In genomic region chr3:48598323-48599076, GRCh38 we compare ENCODE assay signal across 11 cellular contexts. TPM values are rescaled to one million over a fixed set of nuclear protein-coding genes. Genes with fewer than 3 reads are reported as not detected.
DNase-seq lines count a peak whose midpoint lies in the region; ATAC-seq and TF ChIP-seq lines count a peak whose summit lies in the region.
"Had no signal": no experiment of that assay in that cellular context is flagged by ENCODE, and none has a peak within 500 bp of the region (broad histone marks: within the 10 kb centered on the region; RNA-seq: fewer than 3 reads in every experiment).

No MANE protein-coding gene starts in this region.

- H3K9me3 ChIP-seq in ectodermal cell (ENCODE audit: control insufficient read depth, low read length) (no peaks in the 10 kb centered on the region), mesodermal cell (ENCODE audit: control insufficient read depth, low read length) (no peaks in the 10 kb centered on the region), aorta (ENCODE audit: control insufficient read depth, low read length) (no peaks in the 10 kb centered on the region)
- H3K9me3 ChIP-seq: BE2C had no signal

- intact Hi-C loops in natural killer cell (cut with micrococcal nuclease) (no loop called here), aorta (cut with DNase I) (loop anchor here (5.0 kb wide), 2 partner anchors 39 to 41 kb away; partner anchors contain the start of genes PFKFB4 (in 1 of the 2) and SLC26A6 (in 1 of the 2))

- H3K27me3 ChIP-seq in ectodermal cell (ENCODE audit: control insufficient read depth, insufficient read depth, low read length, poor library complexity, severe bottlenecking) (peaks cover 18% of the 10 kb centered on the region), aorta (ENCODE audit: control insufficient read depth in 1 of 2, insufficient read depth in 2 of 2, low read length in 1 of 2) (no peaks in the 10 kb centered on the region)

- ATAC-seq in natural killer cell treated with Interleukin-12 subunit alpha and Interleukin-12 subunit beta and Interleukin-15 and Interleukin-18, amount 100 ng/mL, for 72 hours = no peak
- no peak for ATAC-seq in natural killer cell
- peak; percentile 74 for ATAC-seq in aorta (ENCODE audit: low FRiP score)

- H3K4me3 Mint-ChIP-seq in natural killer cell treated with Interleukin-12 subunit alpha and Interleukin-12 subunit beta and Interleukin-15 and Interleukin-18, amount 100 ng/mL, for 72 hours = no peak overlapping the region
- H3K4me3 Mint-ChIP-seq in natural killer cell = no peak overlapping the region

- H3K4me1 ChIP-seq in ectodermal cell (ENCODE audit: control insufficient read depth, insufficient read depth, low read length) (peaks cover 20% of the 10 kb centered on the region), mesodermal cell (ENCODE audit: control insufficient read depth, insufficient read depth, low read length, poor library complexity, severe bottlenecking) (peaks cover 52% of the 10 kb centered on the region), aorta (ENCODE audit: control insufficient read depth in 1 of 2, insufficient read depth in 2 of 2, low read length in 2 of 2) (no peaks in the 10 kb centered on the region)
- H3K4me1 ChIP-seq: BE2C had no signal

- no peaks in the 10 kb centered on the region for H3K9me3 Mint-ChIP-seq in natural killer cell treated with Interleukin-12 subunit alpha and Interleukin-12 subunit beta and Interleukin-15 and Interleukin-18, amount 100 ng/mL, for 72 hours
- H3K9me3 Mint-ChIP-seq in natural killer cell = no peaks in the 10 kb centered on the region

- no peak for TF ChIP-seq CTCF in natural killer cell (IDR thresholded peaks at IDR 0.05)

- H3K4me3 ChIP-seq in ectodermal cell (ENCODE audit: insufficient read depth, low read depth, low read length) (no peak overlapping the region), mesodermal cell (ENCODE audit: extremely low read depth, insufficient read depth, low read length, poor library complexity, severe bottlenecking) (no peak overlapping the region), aorta (ENCODE audit: low read length in 2 of 2) (no peak overlapping the region)

- H3K36me3 Mint-ChIP-seq in natural killer cell treated with Interleukin-12 subunit alpha and Interleukin-12 subunit beta and Interleukin-15 and Interleukin-18, amount 100 ng/mL, for 72 hours = peaks cover 10% of the 10 kb centered on the region
- H3K36me3 Mint-ChIP-seq in natural killer cell = no peaks in the 10 kb centered on the region

- peak; percentile 45 for DNase-seq in natural killer cell treated with Interleukin-12 subunit alpha and Interleukin-12 subunit beta and Interleukin-15 and Interleukin-18, amount 100 ng/mL, for 72 hours (ENCODE audit: low spot score)
- no peak for DNase-seq in natural killer cell
- peak; percentile 78 to 91 for DNase-seq in aorta
- no peak for DNase-seq in stimulated activated CD8-positive, alpha-beta memory T cell treated with anti-CD3 and anti-CD28 coated beads, Interleukin-4, amount 100 ng/mL, for 48 hours
- DNase-seq in DMS79 treated with DMSO at 0.1 percent for 48 hours (lab: John Stamatoyannopoulos, UW) = no peak
- no peak for DNase-seq in retina
- DNase-seq: BE2C, NCI-H2081 treated with DMSO at 0.1 percent for 48 hours had no signal

- H3K27ac Mint-ChIP-seq in natural killer cell treated with Interleukin-12 subunit alpha and Interleukin-12 subunit beta and Interleukin-15 and Interleukin-18, amount 100 ng/mL, for 72 hours = no peak overlapping the region
- H3K27ac Mint-ChIP-seq in natural killer cell = no peak overlapping the region

- H3K27ac ChIP-seq in ectodermal cell (ENCODE audit: insufficient read depth, low read depth, low read length, poor library complexity, severe bottlenecking) (peak overlapping the region; percentile 67), mesodermal cell (ENCODE audit: low read depth, low read length, severe bottlenecking) (peak overlapping the region; percentile 98), aorta (ENCODE audit: low read depth in 1 of 2, low read length in 2 of 2) (peak overlapping the region; percentile 80 to 81)

- peaks cover 47% of the 10 kb centered on the region for H3K36me3 ChIP-seq in ectodermal cell (ENCODE audit: control insufficient read depth, insufficient read depth, low read length)
- peaks cover 61% of the 10 kb centered on the region for H3K36me3 ChIP-seq in mesodermal cell (ENCODE audit: control insufficient read depth, insufficient read depth, low read length)
- peaks cover 0 to 17% of the 10 kb centered on the region in 2 donors for H3K36me3 ChIP-seq in aorta (ENCODE audit: control insufficient read depth in 1 of 2, insufficient read depth in 2 of 2, low read length in 1 of 2)

- H3K4me1 Mint-ChIP-seq in natural killer cell treated with Interleukin-12 subunit alpha and Interleukin-12 subunit beta and Interleukin-15 and Interleukin-18, amount 100 ng/mL, for 72 hours (ENCODE audit: low read depth in 2 of 2) = peaks cover 0 to 8% of the 10 kb centered on the region in 2 donors
- peaks cover 0 to 18% of the 10 kb centered on the region in 2 donors for H3K4me1 Mint-ChIP-seq in natural killer cell

- peaks cover 0 to 6% of the 10 kb centered on the region in 2 donors for H3K27me3 Mint-ChIP-seq in natural killer cell treated with Interleukin-12 subunit alpha and Interleukin-12 subunit beta and Interleukin-15 and Interleukin-18, amount 100 ng/mL, for 72 hours
- H3K27me3 Mint-ChIP-seq in natural killer cell (ENCODE audit: low read depth in 2 of 2) = peaks cover 7 to 15% of the 10 kb centered on the region in 2 donors

- WGBS in ectodermal cell, 2 experiments = 92 to 93% methylated on average over 5 of the region's 5 CpGs
- WGBS in mesodermal cell (ENCODE audit: insufficient coverage in 2 of 2), 2 experiments = 70 to 89% methylated on average over 3 to 4 of the region's 5 CpGs
- WGBS in aorta, 2 donors = 4 to 5% methylated on average over 5 of the region's 5 CpGs

RNA-seq across cellular contexts. Expression of gene COL7A1, which starts 3.4 kb away (rescaled TPM):
- total RNA-seq in natural killer cell treated with Interleukin-12 subunit alpha and Interleukin-12 subunit beta and Interleukin-15 and Interleukin-18, amount 100 ng/mL, for 72 hours = 1 to 10 TPM; 1.5 to 1.8 TPM
- 1 to 10 TPM in 2 of 3 donors, under 1 TPM in 1; 0.54 to 1.7 (median 1.4) TPM for total RNA-seq in natural killer cell
- polyA plus RNA-seq in ectodermal cell (2013, experiment 1 of 4) = 28.0 TPM
- polyA plus RNA-seq in ectodermal cell (2013, experiment 2 of 4) = 22.4 TPM
- polyA plus RNA-seq in ectodermal cell (2013, experiment 3 of 4) = 17.2 TPM
- polyA plus RNA-seq in ectodermal cell (2013, experiment 4 of 4) = 22.3 TPM
- 34.2 TPM for polyA plus RNA-seq in mesodermal cell (2013, experiment 1 of 2)
- polyA plus RNA-seq in mesodermal cell (2013, experiment 2 of 2) = 22.5 TPM
- 1 to 10 TPM; 5.4 to 6.7 TPM for total RNA-seq in aorta
- 100 to 1,000 TPM in 1 of 2 donors, 1 to 10 TPM in 1; 3.9 to 217 TPM for polyA plus RNA-seq in aorta

RNA-seq across cellular contexts. Expression of gene UQCRC1, which starts 10.9 kb away (rescaled TPM):
- total RNA-seq in natural killer cell treated with Interleukin-12 subunit alpha and Interleukin-12 subunit beta and Interleukin-15 and Interleukin-18, amount 100 ng/mL, for 72 hours = 100 to 1,000 TPM; 171 to 211 TPM
- 100 to 1,000 TPM; 117 to 139 (median 124) TPM for total RNA-seq in natural killer cell
- 226 TPM for polyA plus RNA-seq in ectodermal cell (2013, experiment 1 of 4)
- 246 TPM for polyA plus RNA-seq in ectodermal cell (2013, experiment 2 of 4)
- 229 TPM for polyA plus RNA-seq in ectodermal cell (2013, experiment 3 of 4)
- 233 TPM for polyA plus RNA-seq in ectodermal cell (2013, experiment 4 of 4)
- polyA plus RNA-seq in mesodermal cell (2013, experiment 1 of 2) = 265 TPM
- 222 TPM for polyA plus RNA-seq in mesodermal cell (2013, experiment 2 of 2)
- total RNA-seq in aorta = 100 to 1,000 TPM in 1 of 2 donors, 10 to 100 TPM in 1; 95.6 to 143 TPM
- polyA plus RNA-seq in aorta = 100 to 1,000 TPM; 149 to 203 TPM

RNA-seq across cellular contexts. Expression of gene TMEM89, which starts 23.1 kb away (rescaled TPM):
- total RNA-seq in natural killer cell treated with Interleukin-12 subunit alpha and Interleukin-12 subunit beta and Interleukin-15 and Interleukin-18, amount 100 ng/mL, for 72 hours = not detected
- total RNA-seq in natural killer cell (not detected), aorta (not detected)
- polyA plus RNA-seq in ectodermal cell (2013, experiment 1 of 4) = not detected
- polyA plus RNA-seq in ectodermal cell (2013, experiment 2 of 4) = not detected
- polyA plus RNA-seq in ectodermal cell (2013, experiment 3 of 4) = not detected
- polyA plus RNA-seq in ectodermal cell (2013, experiment 4 of 4) = 0.41 TPM
- not detected for polyA plus RNA-seq in mesodermal cell (2013, experiment 1 of 2)
- polyA plus RNA-seq in mesodermal cell (2013, experiment 2 of 2) = not detected
- polyA plus RNA-seq in aorta = 1 to 10 TPM in 1 of 2 donors, not detected in 1; 5.7 TPM
- total RNA-seq: subcutaneous adipose tissue had no signal

RNA-seq across cellular contexts. Expression of gene UCN2, which starts 34.9 kb away (rescaled TPM):
- not detected for total RNA-seq in natural killer cell treated with Interleukin-12 subunit alpha and Interleukin-12 subunit beta and Interleukin-15 and Interleukin-18, amount 100 ng/mL, for 72 hours
- total RNA-seq in natural killer cell (not detected), aorta (under 1 TPM in 1 of 2 donors, not detected in 1; 0.24 TPM)
- polyA plus RNA-seq in ectodermal cell (2013, experiment 1 of 4) = 0.72 TPM
- 1.3 TPM for polyA plus RNA-seq in ectodermal cell (2013, experiment 2 of 4)
- polyA plus RNA-seq in ectodermal cell (2013, experiment 3 of 4) = 0.48 TPM
- 0.89 TPM for polyA plus RNA-seq in ectodermal cell (2013, experiment 4 of 4)
- 2.3 TPM for polyA plus RNA-seq in mesodermal cell (2013, experiment 1 of 2)
- 0.81 TPM for polyA plus RNA-seq in mesodermal cell (2013, experiment 2 of 2)
- 1 to 10 TPM in 1 of 2 donors, not detected in 1; 6.8 TPM for polyA plus RNA-seq in aorta
- total RNA-seq: subcutaneous adipose tissue had no signal

RNA-seq across cellular contexts. Expression of gene SLC26A6, which starts 36.8 kb away (rescaled TPM):
- total RNA-seq in natural killer cell treated with Interleukin-12 subunit alpha and Interleukin-12 subunit beta and Interleukin-15 and Interleukin-18, amount 100 ng/mL, for 72 hours = 10 to 100 TPM; 31.3 to 62.4 TPM
- total RNA-seq in natural killer cell (10 to 100 TPM; 25.8 to 37.6 (median 32.3) TPM), aorta (10 to 100 TPM; 30.7 to 33.6 TPM)
- 53.9 TPM for polyA plus RNA-seq in ectodermal cell (2013, experiment 1 of 4)
- polyA plus RNA-seq in ectodermal cell (2013, experiment 2 of 4) = 53.0 TPM
- polyA plus RNA-seq in ectodermal cell (2013, experiment 3 of 4) = 44.9 TPM
- 51.1 TPM for polyA plus RNA-seq in ectodermal cell (2013, experiment 4 of 4)
- 77.2 TPM for polyA plus RNA-seq in mesodermal cell (2013, experiment 1 of 2)
- polyA plus RNA-seq in mesodermal cell (2013, experiment 2 of 2) = 63.0 TPM
- 100 to 1,000 TPM in 1 of 2 donors, 10 to 100 TPM in 1; 10.5 to 154 TPM for polyA plus RNA-seq in aorta

Comparison
In these comparisons a context has a peak if more than half of its experiments do, and no peak if none do; other contexts are left out.
1. DNase-seq: peak in natural killer cell treated with Interleukin-12 subunit alpha and Interleukin-12 subunit beta and Interleukin-15 and Interleukin-18, amount 100 ng/mL, for 72 hours (single experiment) and aorta (2 of 2); none in natural killer cell (single experiment), stimulated activated CD8-positive, alpha-beta memory T cell treated with anti-CD3 and anti-CD28 coated beads, Interleukin-4, amount 100 ng/mL, for 48 hours (single experiment), DMS79 treated with DMSO at 0.1 percent for 48 hours (single experiment) and retina (single experiment).
2. Peak in every context shown above with its lines, with median percentiles within 50 percentile points of each other: H3K27ac ChIP-seq.